Comparison of ENCODE assay signal across 8 cellular contexts in the genomic region with DNA sequence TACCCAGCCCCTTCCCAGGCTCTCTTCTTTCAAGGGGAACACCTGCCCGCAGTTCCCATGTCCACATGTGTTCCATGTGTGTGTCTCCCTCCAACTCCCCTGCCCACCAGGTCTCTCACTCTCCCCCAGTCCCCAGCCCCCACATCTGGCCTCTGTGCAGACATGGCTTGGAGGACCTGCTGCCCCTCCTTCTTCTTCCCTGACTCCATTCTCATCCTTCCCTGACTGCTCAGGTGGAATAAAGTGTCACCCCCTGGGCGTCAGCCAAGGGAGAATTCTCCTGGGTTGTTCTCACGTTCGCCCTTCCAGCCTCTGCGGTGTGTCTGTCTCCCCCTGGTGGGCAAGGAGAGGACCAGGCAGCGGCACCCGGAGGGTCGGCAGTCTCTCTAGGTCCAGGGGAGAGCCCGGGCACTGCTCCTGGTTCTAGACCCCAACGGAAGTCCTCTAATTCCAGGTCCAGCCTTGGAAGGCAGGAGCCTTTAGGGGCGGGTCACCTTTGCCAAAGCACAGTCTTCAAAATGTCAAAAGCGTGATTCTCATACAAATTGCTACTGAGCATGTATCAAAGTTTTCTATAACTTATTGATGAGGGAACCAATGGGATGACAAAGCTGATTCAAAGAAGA. TPM values are rescaled to one million over a fixed set of nuclear protein-coding genes. Genes with fewer than 3 reads are reported as not detected.
DNase-seq lines count a peak whose midpoint lies in the region; ATAC-seq and TF ChIP-seq lines count a peak whose summit lies in the region.

No MANE protein-coding gene starts in this region.

- peak; percentile 69 for ATAC-seq in HG03108 (IDR thresholded peaks at IDR 0.05; ENCODE audit: unreplicated experiment)
- no peak for ATAC-seq in thoracic aorta (ENCODE audit: insufficient number of reproducible peaks, low FRiP score, low read depth)
- ATAC-seq in HG02623 (IDR thresholded peaks at IDR 0.05; ENCODE audit: unreplicated experiment): no peak

- no peak overlapping the region for H3K18ac ChIP-seq in neuronal stem cell (ENCODE audit: low read length)

- no peak overlapping the region for H2BK120ac ChIP-seq in neuronal stem cell (ENCODE audit: low read depth, low read length)

- no peak overlapping the region for H2BK15ac ChIP-seq in neuronal stem cell (ENCODE audit: low read length)

- no CpG with 5 or more reads among the region's 12 CpGs for WGBS in neuronal stem cell (ENCODE audit: extremely low coverage in 2 of 2, insufficient read length in 2 of 2, insufficient replicate concordance in 1 of 2), 2 donors

- H3K9me3 ChIP-seq in neuronal stem cell (replicated peaks in 1 of 2; ENCODE audit: control insufficient read depth in 2 of 2, insufficient read depth in 1 of 2, low read depth in 1 of 2, low read length in 2 of 2): no peaks in the 10 kb centered on the region
- H3K9me3 ChIP-seq in thoracic aorta: no peaks in the 10 kb centered on the region

- H3K4me3 ChIP-seq in epithelial cell of proximal tubule (ENCODE audit: low read depth, low read length): no peak overlapping the region
- no peak overlapping the region for H3K4me3 ChIP-seq in neuronal stem cell (ENCODE audit: low read length in 2 of 2)
- no peak overlapping the region for H3K4me3 ChIP-seq in thoracic aorta

- H3K4me1 ChIP-seq in neuronal stem cell (ENCODE audit: control insufficient read depth in 2 of 2, insufficient read depth in 1 of 2, low read depth in 1 of 2, low read length in 2 of 2) (no peaks in the 10 kb centered on the region), thoracic aorta (ENCODE audit: control insufficient read depth in 1 of 2, low read depth in 2 of 2) (no peaks in the 10 kb centered on the region)

- no peak overlapping the region for H2AFZ ChIP-seq in neuronal stem cell (ENCODE audit: low read length)

- no peak overlapping the region for H2BK12ac ChIP-seq in neuronal stem cell (ENCODE audit: low read length)

- no peak overlapping the region for H3K4me2 ChIP-seq in neuronal stem cell (ENCODE audit: insufficient read depth, low read length, poor library complexity, severe bottlenecking)

- H3K27ac ChIP-seq in neuronal stem cell (replicated peaks; ENCODE audit: low read length): no peak overlapping the region
- H3K27ac ChIP-seq in thoracic aorta: no peak overlapping the region

- peak; percentile 93 for TF ChIP-seq CTCF in epithelial cell of proximal tubule (conservative IDR thresholded peaks at IDR 0.05; ENCODE audit: low read depth, low read length)
- TF ChIP-seq CTCF in thoracic aorta (IDR thresholded peaks at IDR 0.05): peak; percentile 56

- no peak overlapping the region for H3K4ac ChIP-seq in neuronal stem cell (ENCODE audit: low read length)

- H3K14ac ChIP-seq in neuronal stem cell (ENCODE audit: low read length): no peak overlapping the region

- no peak overlapping the region for H4K91ac ChIP-seq in neuronal stem cell (ENCODE audit: low read depth, low read length, poor library complexity)

- DNase-seq in COLO668 (lab: John Stamatoyannopoulos, UW; ENCODE audit: unreplicated experiment) (peak; percentile 44), NOMO-1 treated with DMSO at 0.1 percent for 48 hours (lab: John Stamatoyannopoulos, UW; ENCODE audit: unreplicated experiment) (peak; percentile 40), epithelial cell of proximal tubule (ENCODE audit: low read depth) (peak; percentile 9), neuronal stem cell (ENCODE audit: low spot score) (peak; percentile 64), thoracic aorta (ENCODE audit: low spot score) (no peak)
- DNase-seq in activated CD8-positive, alpha-beta memory T cell treated with anti-CD3 and anti-CD28 coated beads for 48 hours (ENCODE audit: low read depth in 2 of 3, low spot score in 2 of 3): peak; percentile 40 to 63 (median 53)

- no peak overlapping the region for H2AK5ac ChIP-seq in neuronal stem cell (ENCODE audit: low read depth, low read length)

- H4K8ac ChIP-seq in neuronal stem cell (ENCODE audit: low read depth, low read length): no peak overlapping the region

- H2BK5ac ChIP-seq in neuronal stem cell (ENCODE audit: low read length): no peak overlapping the region

- no peaks in the 10 kb centered on the region for H3K36me3 ChIP-seq in neuronal stem cell (replicated peaks in 1 of 2; ENCODE audit: control insufficient read depth in 2 of 2, insufficient read depth in 2 of 2, low read length in 2 of 2)
- H3K36me3 ChIP-seq in thoracic aorta: no peaks in the 10 kb centered on the region

- no peak overlapping the region for H3K9ac ChIP-seq in neuronal stem cell (ENCODE audit: low read depth, low read length, poor library complexity)

- no peak overlapping the region for H3K23ac ChIP-seq in neuronal stem cell (ENCODE audit: low read depth, low read length, poor library complexity)

- peaks cover 0 to 34% (median 21%) of the 10 kb centered on the region in 3 experiments for H3K27me3 ChIP-seq in neuronal stem cell (ENCODE audit: control insufficient read depth in 3 of 3, insufficient read depth in 3 of 3, low read depth in 1 of 3, low read length in 3 of 3)
- no peaks in the 10 kb centered on the region for H3K27me3 ChIP-seq in thoracic aorta (replicated peaks; ENCODE audit: insufficient read depth)

- H3K79me1 ChIP-seq in neuronal stem cell (ENCODE audit: low read depth, low read length): no peaks in the 10 kb centered on the region

RNA-seq across cellular contexts. Expression of a gene that starts 50.5 kb away (rescaled TPM):
- total RNA-seq in epithelial cell of proximal tubule (0.36 and 2.5 TPM in 2 replicates), thoracic aorta (10 to 100 TPM; 14.1 to 16.6 TPM)
- polyA plus RNA-seq in neuronal stem cell (2013, experiment 1 of 2): 19.6 TPM
- polyA plus RNA-seq in neuronal stem cell (2013, experiment 2 of 2): 17.3 TPM

RNA-seq across cellular contexts. Expression of a gene that starts 57.4 kb away (rescaled TPM):
- total RNA-seq in epithelial cell of proximal tubule: 38.1 and 39.6 TPM in 2 replicates
- 100 TPM for polyA plus RNA-seq in neuronal stem cell (2013, experiment 1 of 2)
- polyA plus RNA-seq in neuronal stem cell (2013, experiment 2 of 2): 97.5 TPM
- not detected for total RNA-seq in thoracic aorta

Comparison
In these comparisons a context has a peak if more than half of its experiments do, and no peak if none do; other contexts are left out.
1. RNA of a gene that starts 57.4 kb away (total RNA-seq): 38.1 to 39.6 TPM in epithelial cell of proximal tubule; not detected in thoracic aorta; every median in the first group is over 10 times any median in the second.